ENCODE assay signal across 29 cellular contexts in the genomic region with DNA sequence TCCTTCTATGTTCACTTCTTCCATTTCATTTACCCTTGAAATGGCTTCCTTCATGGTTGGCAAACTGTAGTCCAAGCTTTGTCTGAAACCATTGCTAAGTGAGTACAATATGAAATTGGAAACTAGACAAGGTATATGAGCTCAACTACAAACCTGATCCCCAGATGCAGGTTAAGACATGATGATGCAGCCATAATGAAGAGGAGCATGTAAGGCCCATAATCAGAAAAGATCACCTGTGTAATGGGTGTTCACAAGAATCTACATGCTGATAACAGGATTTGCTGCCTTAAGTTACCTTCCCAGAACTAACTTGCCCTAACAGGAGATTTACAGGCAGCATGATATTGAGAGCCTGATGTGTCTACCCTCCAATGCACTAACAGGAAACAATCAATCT.
"Had no signal": no experiment of that assay in that cellular context is flagged by ENCODE, and none has a peak within 500 bp of the region (broad histone marks: within the 10 kb centered on the region; RNA-seq: fewer than 3 reads in every experiment).

No MANE protein-coding gene starts in this region.

- ATAC-seq: stimulated activated effector memory CD8-positive, alpha-beta T cell treated with anti-CD3 and anti-CD28 coated beads, Interleukin-12 subunit alpha, Interleukin-12 subunit beta, amount 100 ng/mL, for 72 hours; stimulated activated memory B cell treated with anti-CD40 and anti-IgM and Interleukin-4, amounts not matched to agents 10 μg/mL and 1 μg/mL and 100 μg/mL, for 72 hours; stimulated activated naive B cell treated with anti-CD40 and anti-IgM and Interleukin-4, amounts not matched to agents 10 μg/mL and 1 μg/mL and 100 μg/mL, for 72 hours; stimulated activated naive CD8-positive, alpha-beta T cell treated with anti-CD3 and anti-CD28 coated beads, Interleukin-15, amount 100 ng/mL, for 72 hours; stimulated activated naive CD8-positive, alpha-beta T cell treated with anti-CD3 and anti-CD28 coated beads, Interleukin-15, Interleukin-2, amounts not matched to agents 100 U/mL and 50 U/mL, for 24 hours; upper lobe of right lung had no signal

- H3K27me3 ChIP-seq: stomach, suprapubic skin, testis, thyroid gland, tibial artery, tibial nerve, transverse colon, upper lobe of left lung, upper lobe of right lung, uterus, vagina had no signal

- H3K4me3 Mint-ChIP-seq: stimulated activated effector memory CD8-positive, alpha-beta T cell treated with anti-CD3 and anti-CD28 coated beads, Interleukin-12 subunit alpha, Interleukin-12 subunit beta, amount 100 ng/mL, for 72 hours; stimulated activated memory B cell treated with anti-CD40 and anti-IgM and Interleukin-4, amounts not matched to agents 10 μg/mL and 1 μg/mL and 100 μg/mL, for 72 hours; stimulated activated naive B cell treated with anti-CD40 and anti-IgM and Interleukin-4, amounts not matched to agents 10 μg/mL and 1 μg/mL and 100 μg/mL, for 72 hours; stimulated activated naive CD8-positive, alpha-beta T cell treated with anti-CD3 and anti-CD28 coated beads, Interleukin-15, amount 100 ng/mL, for 72 hours; stimulated activated naive CD8-positive, alpha-beta T cell treated with anti-CD3 and anti-CD28 coated beads, Interleukin-15, Interleukin-2, amounts not matched to agents 100 ng/mL and 50 ng/mL, for 24 hours; type B pancreatic cell had no signal

- FAIRE-seq: urothelium cell line had no signal

- H3K27ac Mint-ChIP-seq: stimulated activated effector memory CD8-positive, alpha-beta T cell treated with anti-CD3 and anti-CD28 coated beads, Interleukin-12 subunit alpha, Interleukin-12 subunit beta, amount 100 ng/mL, for 72 hours; stimulated activated memory B cell treated with anti-CD40 and anti-IgM and Interleukin-4, amounts not matched to agents 10 μg/mL and 1 μg/mL and 100 μg/mL, for 72 hours; stimulated activated naive B cell treated with anti-CD40 and anti-IgM and Interleukin-4, amounts not matched to agents 10 μg/mL and 1 μg/mL and 100 μg/mL, for 72 hours; stimulated activated naive CD8-positive, alpha-beta T cell treated with anti-CD3 and anti-CD28 coated beads, Interleukin-15, amount 100 ng/mL, for 72 hours; stimulated activated naive CD8-positive, alpha-beta T cell treated with anti-CD3 and anti-CD28 coated beads, Interleukin-15, Interleukin-2, amounts not matched to agents 100 ng/mL and 50 ng/mL, for 24 hours; type B pancreatic cell had no signal

- DNase-seq: stimulated activated CD4-positive, alpha-beta T cell treated with anti-CD3 and anti-CD28 coated beads, Interleukin-2, amount 100 ng/mL, for 48 hours; stimulated activated CD4-positive, alpha-beta T cell treated with anti-CD3 and anti-CD28 coated beads, Interleukin-4, amount 100 ng/mL, for 1 hour; stimulated activated CD4-positive, alpha-beta T cell treated with anti-CD3 and anti-CD28 coated beads, Interleukin-4, amount 100 ng/mL, for 24 hours; stimulated activated CD4-positive, alpha-beta T cell treated with anti-CD3 and anti-CD28 coated beads, Interleukin-4, amount 100 ng/mL, for 4 hours; stimulated activated CD8-positive, alpha-beta memory T cell treated with anti-CD3 and anti-CD28 coated beads, Interleukin-4, amount 100 ng/mL, for 48 hours; stimulated activated naive B cell treated with anti-CD40 and anti-IgM and Interleukin-4, amounts not matched to agents 10 μg/mL and 1 μg/mL and 100 μg/mL, for 72 hours; stimulated activated naive CD4-positive, alpha-beta T cell; stimulated activated naive CD4-positive, alpha-beta T cell treated with Interleukin-2 at 50 U/mL for 16 hours; stimulated activated naive CD8-positive, alpha-beta T cell treated with anti-CD3 and anti-CD28 coated beads, Interleukin-15, amount 100 ng/mL, for 72 hours; stimulated activated naive CD8-positive, alpha-beta T cell treated with anti-CD3 and anti-CD28 coated beads, Interleukin-15, Interleukin-2, amounts not matched to agents 100 U/mL and 50 U/mL, for 24 hours; stomach; substantia nigra; testis; thyroid gland; tibial artery; transverse colon; trophoblast cell; upper lobe of left lung; upper lobe of right lung; uterus had no signal

- H3K9me3 Mint-ChIP-seq: stimulated activated effector memory CD8-positive, alpha-beta T cell treated with anti-CD3 and anti-CD28 coated beads, Interleukin-12 subunit alpha, Interleukin-12 subunit beta, amount 100 ng/mL, for 72 hours had no signal

- H3K36me3 Mint-ChIP-seq: stimulated activated effector memory CD8-positive, alpha-beta T cell treated with anti-CD3 and anti-CD28 coated beads, Interleukin-12 subunit alpha, Interleukin-12 subunit beta, amount 100 ng/mL, for 72 hours; stimulated activated memory B cell treated with anti-CD40 and anti-IgM and Interleukin-4, amounts not matched to agents 10 μg/mL and 1 μg/mL and 100 μg/mL, for 72 hours; stimulated activated naive B cell treated with anti-CD40 and anti-IgM and Interleukin-4, amounts not matched to agents 10 μg/mL and 1 μg/mL and 100 μg/mL, for 72 hours; type B pancreatic cell had no signal

- H3K4me3 ChIP-seq: stomach, suprapubic skin, testis, thoracic aorta, thyroid gland, tibial artery, tibial nerve, transverse colon, upper lobe of left lung, upper lobe of right lung, uterus, vagina had no signal

- H3K27me3 Mint-ChIP-seq: stimulated activated memory B cell treated with anti-CD40 and anti-IgM and Interleukin-4, amounts not matched to agents 10 μg/mL and 1 μg/mL and 100 μg/mL, for 72 hours; stimulated activated naive B cell treated with anti-CD40 and anti-IgM and Interleukin-4, amounts not matched to agents 10 μg/mL and 1 μg/mL and 100 μg/mL, for 72 hours; stimulated activated naive CD8-positive, alpha-beta T cell treated with anti-CD3 and anti-CD28 coated beads, Interleukin-15, Interleukin-2, amounts not matched to agents 100 ng/mL and 50 ng/mL, for 24 hours had no signal

- H3K4me1 Mint-ChIP-seq: stimulated activated effector memory CD8-positive, alpha-beta T cell treated with anti-CD3 and anti-CD28 coated beads, Interleukin-12 subunit alpha, Interleukin-12 subunit beta, amount 100 ng/mL, for 72 hours; stimulated activated memory B cell treated with anti-CD40 and anti-IgM and Interleukin-4, amounts not matched to agents 10 μg/mL and 1 μg/mL and 100 μg/mL, for 72 hours; stimulated activated naive B cell treated with anti-CD40 and anti-IgM and Interleukin-4, amounts not matched to agents 10 μg/mL and 1 μg/mL and 100 μg/mL, for 72 hours; stimulated activated naive CD8-positive, alpha-beta T cell treated with anti-CD3 and anti-CD28 coated beads, Interleukin-15, amount 100 ng/mL, for 72 hours had no signal

- H3K36me3 ChIP-seq: stomach, suprapubic skin, thoracic aorta, thyroid gland, tibial artery, tibial nerve, transverse colon, upper lobe of left lung, upper lobe of right lung, uterus, vagina had no signal
